ENCODE assay signal across 31 cellular contexts in genomic region chr18:76422121-76422520, GRCh38.
"Had no signal": no experiment of that assay in that cellular context is flagged by ENCODE, and none has a peak within 500 bp of the region (broad histone marks: within the 10 kb centered on the region; RNA-seq: fewer than 3 reads in every experiment).

No MANE protein-coding gene starts in this region.

- H3K4me1 Mint-ChIP-seq: activated CD4-positive, alpha-beta T cell treated with anti-CD3 and anti-CD28 coated beads, Interleukin-2, amount 10 ng/mL, durations not matched to agents 24 days and 14 days; memory B cell; stimulated activated effector memory CD8-positive, alpha-beta T cell treated with anti-CD3 and anti-CD28 coated beads, Interleukin-12 subunit alpha, Interleukin-12 subunit beta, amount 100 ng/mL, for 72 hours had no signal

- H3K36me3 ChIP-seq: adrenal gland, esophagus squamous epithelium, ovary, sigmoid colon, stomach, tibial artery had no signal

- H3K27me3 Mint-ChIP-seq: activated naive CD8-positive, alpha-beta T cell treated with anti-CD3 and anti-CD28 coated beads for 36 hours; memory B cell had no signal

- H3K27me3 ChIP-seq: adrenal gland, body of pancreas, esophagus squamous epithelium, neutrophil, ovary, sigmoid colon, stomach, tibial artery had no signal

- H3K4me3 ChIP-seq: adrenal gland, body of pancreas, esophagus squamous epithelium, ovary, psoas muscle, sigmoid colon, stomach, tibial artery had no signal

- H3K36me3 Mint-ChIP-seq: activated CD4-positive, alpha-beta memory T cell treated with anti-CD3 and anti-CD28 coated beads for 36 hours; activated naive CD8-positive, alpha-beta T cell treated with anti-CD3 and anti-CD28 coated beads for 36 hours; memory B cell; natural killer cell; stimulated activated effector memory CD8-positive, alpha-beta T cell treated with anti-CD3 and anti-CD28 coated beads, Interleukin-12 subunit alpha, Interleukin-12 subunit beta, amount 100 ng/mL, for 72 hours had no signal

- H3K27ac Mint-ChIP-seq: activated CD4-positive, alpha-beta memory T cell treated with anti-CD3 and anti-CD28 coated beads for 36 hours; activated CD4-positive, alpha-beta T cell treated with anti-CD3 and anti-CD28 coated beads, Interleukin-2, amount 10 ng/mL, durations not matched to agents 24 days and 14 days; activated naive CD4-positive, alpha-beta T cell treated with anti-CD3 and anti-CD28 coated beads for 36 hours; activated naive CD8-positive, alpha-beta T cell treated with anti-CD3 and anti-CD28 coated beads for 36 hours; activated T-helper 1 cell treated with anti-CD3 and anti-CD28 coated beads, Interleukin-12 subunit alpha, Interleukin-12 subunit beta, Interleukin-2, Interleukin-4 antibody, amounts not matched to agents 30 ng/mL and 10 ng/mL and 1 ng/mL, durations not matched to agents 14 hours and 24 hours and 36 hours; memory B cell; natural killer cell; stimulated activated effector memory CD8-positive, alpha-beta T cell treated with anti-CD3 and anti-CD28 coated beads, Interleukin-12 subunit alpha, Interleukin-12 subunit beta, amount 100 ng/mL, for 72 hours; T-helper 1 cell treated with Interleukin-12 subunit alpha and Interleukin-12 subunit beta and Interleukin-4 antibody, amounts not matched to agents 30 μg/mL and 1 μg/mL, for 36 hours had no signal

- H3K4me1 ChIP-seq: tibial artery had no signal

- H3K4me3 Mint-ChIP-seq: activated CD4-positive, alpha-beta memory T cell treated with anti-CD3 and anti-CD28 coated beads for 36 hours; activated CD4-positive, alpha-beta T cell treated with anti-CD3 and anti-CD28 coated beads, Interleukin-2, amount 10 ng/mL, durations not matched to agents 24 days and 14 days; activated naive CD4-positive, alpha-beta T cell treated with anti-CD3 and anti-CD28 coated beads for 36 hours; activated naive CD8-positive, alpha-beta T cell treated with anti-CD3 and anti-CD28 coated beads for 36 hours; activated T-helper 1 cell treated with anti-CD3 and anti-CD28 coated beads, Interleukin-12 subunit alpha, Interleukin-12 subunit beta, Interleukin-2, Interleukin-4 antibody, amounts not matched to agents 30 ng/mL and 10 ng/mL and 1 ng/mL, durations not matched to agents 14 hours and 24 hours and 36 hours; memory B cell; natural killer cell; stimulated activated effector memory CD8-positive, alpha-beta T cell treated with anti-CD3 and anti-CD28 coated beads, Interleukin-12 subunit alpha, Interleukin-12 subunit beta, amount 100 ng/mL, for 72 hours; T-helper 1 cell treated with Interleukin-12 subunit alpha and Interleukin-12 subunit beta and Interleukin-4 antibody, amounts not matched to agents 30 μg/mL and 1 μg/mL, for 36 hours had no signal

- H3K27ac ChIP-seq: adrenal gland, body of pancreas, epithelial cell of prostate, esophagus squamous epithelium, ovary, psoas muscle, sigmoid colon, stomach, tibial artery, WERI-Rb-1 had no signal

- DNase-seq: activated CD4-positive, alpha-beta memory T cell treated with anti-CD3 and anti-CD28 coated beads for 36 hours; activated CD4-positive, alpha-beta T cell treated with anti-CD3 and anti-CD28 coated beads, Interleukin-2, amount 10 ng/mL, durations not matched to agents 24 days and 14 days; activated CD4-positive, CD25-positive, alpha-beta regulatory T cell treated with anti-CD3 and anti-CD28 coated beads, Interleukin-2, amount 50 U/mL, for 72 hours; activated CD8-positive, alpha-beta memory T cell treated with anti-CD3 and anti-CD28 coated beads, Interleukin-2, amount 50 U/mL, for 4 hours; activated effector memory CD4-positive, alpha-beta T cell treated with anti-CD3 and anti-CD28 coated beads, Interleukin-2, amount 50 U/mL, for 16 hours; activated naive CD4-positive, alpha-beta T cell treated with anti-CD3 and anti-CD28 coated beads for 36 hours; activated naive CD8-positive, alpha-beta T cell treated with anti-CD3 and anti-CD28 coated beads for 36 hours; activated T-cell treated with anti-CD3 and anti-CD28 coated beads, Interleukin-2, amount 50 U/mL, for 1 hour; aorta; body of pancreas; dermis blood vessel endothelial cell; effector CD4-positive, alpha-beta T cell; esophagus squamous epithelium; foreskin melanocyte; natural killer cell; ovary; psoas muscle; sigmoid colon; small intestine; stimulated activated CD4-positive, alpha-beta T cell treated with anti-CD3 and anti-CD28 coated beads, Interleukin-4, amount 100 ng/mL, for 24 hours; stomach; T-helper 9 cell; tibial artery; WERI-Rb-1 had no signal

- ATAC-seq: body of pancreas; natural killer cell; psoas muscle; stimulated activated effector memory CD8-positive, alpha-beta T cell treated with anti-CD3 and anti-CD28 coated beads, Interleukin-12 subunit alpha, Interleukin-12 subunit beta, amount 100 ng/mL, for 72 hours had no signal

- H3K9me3 Mint-ChIP-seq: activated CD4-positive, alpha-beta memory T cell treated with anti-CD3 and anti-CD28 coated beads for 36 hours; activated CD4-positive, alpha-beta T cell treated with anti-CD3 and anti-CD28 coated beads, Interleukin-2, amount 10 ng/mL, durations not matched to agents 24 days and 14 days; activated naive CD4-positive, alpha-beta T cell treated with anti-CD3 and anti-CD28 coated beads for 36 hours; activated naive CD8-positive, alpha-beta T cell treated with anti-CD3 and anti-CD28 coated beads for 36 hours; activated T-helper 1 cell treated with anti-CD3 and anti-CD28 coated beads, Interleukin-12 subunit alpha, Interleukin-12 subunit beta, Interleukin-2, Interleukin-4 antibody, amounts not matched to agents 30 ng/mL and 10 ng/mL and 1 ng/mL, durations not matched to agents 14 hours and 24 hours and 36 hours; memory B cell; natural killer cell; stimulated activated effector memory CD8-positive, alpha-beta T cell treated with anti-CD3 and anti-CD28 coated beads, Interleukin-12 subunit alpha, Interleukin-12 subunit beta, amount 100 ng/mL, for 72 hours; T-helper 1 cell treated with Interleukin-12 subunit alpha and Interleukin-12 subunit beta and Interleukin-4 antibody, amounts not matched to agents 30 μg/mL and 1 μg/mL, for 36 hours had no signal

- H3K9me3 ChIP-seq: adrenal gland, body of pancreas, esophagus squamous epithelium, neutrophil, ovary, psoas muscle, sigmoid colon, stomach, tibial artery had no signal
